ENCODE assay signal across 35 cellular contexts in genomic region chrX:15953801-15954200, GRCh38.
"Had no signal": no experiment of that assay in that cellular context is flagged by ENCODE, and none has a peak within 500 bp of the region (broad histone marks: within the 10 kb centered on the region; RNA-seq: fewer than 3 reads in every experiment).

No MANE protein-coding gene starts in this region.

- H3K36me3 ChIP-seq: MG63 had no signal

- DNase-seq: Karpas-422, Kasumi-1, MG63, MM.1S, MV-4-11, NCI-H1048, NCI-H1092, NCI-H1092 treated with DMSO at 0.1 percent for 48 hours, NCI-H1105, NCI-H1105 treated with DMSO at 0.1 percent for 48 hours, NCI-H1417, NCI-H1417 treated with DMSO at 0.1 percent for 48 hours, NCI-H1436 treated with DMSO at 0.1 percent for 48 hours, NCI-H146, NCI-H1694, NCI-H1694 treated with DMSO at 0.1 percent for 48 hours, NCI-H187, NCI-H187 treated with DMSO at 0.1 percent for 48 hours, NCI-H1930, NCI-H2029, NCI-H2029 treated with DMSO at 0.1 percent for 48 hours, NCI-H2081, NCI-H2081 treated with DMSO at 0.1 percent for 48 hours, NCI-H2107, NCI-H2171, NCI-H2171 treated with DMSO at 0.1 percent for 48 hours, NCI-H2227 treated with DMSO at 0.1 percent for 48 hours, NCI-H226, NCI-H345, NCI-H446, NCI-H446 treated with DMSO at 0.1 percent for 48 hours, NCI-H510A, NCI-H510A treated with DMSO at 0.1 percent for 48 hours, NCI-H524, NCI-H524 treated with DMSO at 0.1 percent for 48 hours had no signal

- H3K4me3 ChIP-seq: MG63 had no signal

- H3K9me3 ChIP-seq: MG63 had no signal

- H3K27me3 ChIP-seq: MG63 had no signal
